17 cellular contexts compared by ENCODE assay signal in the genomic region with DNA sequence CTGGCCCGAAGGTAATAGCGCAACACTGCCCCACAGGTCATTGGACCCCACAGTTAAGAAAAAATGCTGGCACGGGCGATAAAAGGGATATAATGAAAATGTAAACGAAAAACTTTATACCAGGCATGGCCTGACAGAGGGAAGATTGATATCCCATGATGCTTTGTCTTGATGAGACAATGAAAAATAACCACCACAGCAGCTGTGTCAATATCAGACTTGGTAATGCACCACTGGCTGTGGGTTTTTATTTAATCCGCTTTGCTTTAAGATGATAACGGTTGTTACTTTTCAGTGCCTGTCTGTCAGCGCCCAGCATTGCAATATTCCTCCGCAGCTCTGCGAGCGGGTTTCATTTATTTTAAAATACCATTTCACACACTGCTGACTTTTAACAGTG.
DNase-seq lines count a peak whose midpoint lies in the region; ATAC-seq, FAIRE-seq and TF ChIP-seq lines count a peak whose summit lies in the region.
"Had no signal": no experiment of that assay in that cellular context is flagged by ENCODE, and none has a peak within 500 bp of the region (broad histone marks: within the 10 kb centered on the region; RNA-seq: fewer than 3 reads in every experiment).

No MANE protein-coding gene starts in this region.

- FAIRE-seq in H54 (lab: Jason Lieb, UNC) = no peak
- FAIRE-seq: endometrium had no signal

- H3K4me2 ChIP-seq in smooth muscle cell = peak overlapping the region; percentile 69

- 77% methylated on average over 11 of the region's 11 CpGs for WGBS in smooth muscle cell (ENCODE audit: low lambda C conversion rate)
- 33 to 37% methylated on average over 11 of the region's 11 CpGs for WGBS in esophagus squamous epithelium, 2 donors

- H3K36me3 ChIP-seq in endocrine pancreas (ENCODE audit: control insufficient read depth, insufficient read depth, low read length) (no peaks in the 10 kb centered on the region), smooth muscle cell (ENCODE audit: low read depth) (no peaks in the 10 kb centered on the region), esophagus squamous epithelium (no peaks in the 10 kb centered on the region)
- H3K36me3 ChIP-seq: heart right ventricle, right atrium auricular region, thyroid gland had no signal

- TF ChIP-seq CTCF in smooth muscle cell (IDR thresholded peaks at IDR 0.05; ENCODE audit: borderline replicate concordance, insufficient read depth, poor library complexity, severe bottlenecking) = no peak
- no peak for TF ChIP-seq CTCF in esophagus squamous epithelium (IDR thresholded peaks at IDR 0.05)

- no peaks in the 10 kb centered on the region for H3K36me3 Mint-ChIP-seq in activated T-helper 2 cell treated with anti-CD3 and anti-CD28 coated beads, Interferon-gamma antibody, Interleukin-2, Interleukin-4, amounts not matched to agents 10 μg/mL and 5 μg/mL and 100 μg/mL, durations not matched to agents 14 hours and 24 hours and 36 hours (ENCODE audit: low read depth)

- DNase-seq in NCI-H1105 treated with DMSO at 0.1 percent for 48 hours (lab: John Stamatoyannopoulos, UW) (peak; percentile 98), NCI-H510A treated with DMSO at 0.1 percent for 48 hours (lab: John Stamatoyannopoulos, UW) (peak; percentile 94), smooth muscle cell (lab: John Stamatoyannopoulos, UW; ENCODE audit: unreplicated experiment) (no peak), H54 (ENCODE audit: insufficient read length, low spot score) (no peak), esophagus squamous epithelium (lab: John Stamatoyannopoulos, UW) (no peak)
- no peak for DNase-seq in activated T-helper 2 cell treated with anti-CD3 and anti-CD28 coated beads, Interferon-gamma antibody, Interleukin-2, Interleukin-4, amounts not matched to agents 10 μg/mL and 5 μg/mL and 100 μg/mL, durations not matched to agents 14 hours and 24 hours and 36 hours (ENCODE audit: low spot score)
- DNase-seq: activated CD4-positive, CD25-positive, alpha-beta regulatory T cell; activated T-cell treated with anti-CD3 and anti-CD28 coated beads, Interleukin-2, amount 50 U/mL, for 1 hour; H9; heart right ventricle; mesendoderm; NCI-H226; thyroid gland had no signal

- H3K27me3 ChIP-seq in endocrine pancreas (ENCODE audit: control insufficient read depth, insufficient read depth, low read length) (no peaks in the 10 kb centered on the region), smooth muscle cell (ENCODE audit: low read depth) (no peaks in the 10 kb centered on the region), esophagus squamous epithelium (peaks cover 0 to 4% (median 0%) of the 10 kb centered on the region in 4 donors)
- H3K27me3 ChIP-seq: heart right ventricle, right atrium auricular region, thyroid gland had no signal

- ATAC-seq in GM21423 (IDR thresholded peaks at IDR 0.05; ENCODE audit: unreplicated experiment) = no peak
- ATAC-seq: heart right ventricle had no signal

- no peaks in the 10 kb centered on the region for H3K79me2 ChIP-seq in smooth muscle cell (ENCODE audit: low read depth)

- H3K4me3 ChIP-seq in endocrine pancreas (ENCODE audit: control insufficient read depth, insufficient read depth, low read length) (peak overlapping the region; percentile 60), smooth muscle cell (no peak overlapping the region), esophagus squamous epithelium (no peak overlapping the region)
- H3K4me3 ChIP-seq: heart right ventricle, right atrium auricular region, thyroid gland had no signal

- H3K27ac ChIP-seq in smooth muscle cell (ENCODE audit: low read depth) (no peak overlapping the region), esophagus squamous epithelium (no peak overlapping the region)
- H3K27ac ChIP-seq: heart right ventricle, right atrium auricular region, thyroid gland had no signal

- H3K9ac ChIP-seq in endocrine pancreas (ENCODE audit: control insufficient read depth, insufficient read depth, low read length) (no peak overlapping the region), smooth muscle cell (ENCODE audit: low read depth) (no peak overlapping the region)

- H3K4me3 Mint-ChIP-seq in activated T-helper 2 cell treated with anti-CD3 and anti-CD28 coated beads, Interferon-gamma antibody, Interleukin-2, Interleukin-4, amounts not matched to agents 10 μg/mL and 5 μg/mL and 100 μg/mL, durations not matched to agents 14 hours and 24 hours and 36 hours (ENCODE audit: low read depth) = no peak overlapping the region
- H3K4me3 Mint-ChIP-seq: H9 had no signal

- intact Hi-C loops in activated T-helper 2 cell treated with anti-CD3 and anti-CD28 coated beads, Interferon-gamma antibody, Interleukin-2, Interleukin-4, amounts not matched to agents 10 μg/mL and 5 μg/mL and 100 μg/mL, durations not matched to agents 14 hours and 24 hours and 36 hours (cut with micrococcal nuclease) = no loop called here
- intact Hi-C loops in esophagus squamous epithelium (cut with DNase I) = no loop called here

- no peaks in the 10 kb centered on the region for H3K4me1 Mint-ChIP-seq in activated T-helper 2 cell treated with anti-CD3 and anti-CD28 coated beads, Interferon-gamma antibody, Interleukin-2, Interleukin-4, amounts not matched to agents 10 μg/mL and 5 μg/mL and 100 μg/mL, durations not matched to agents 14 hours and 24 hours and 36 hours (ENCODE audit: low read depth)

- TF ChIP-seq POLR2A in H54 (IDR thresholded peaks at IDR 0.05; ENCODE audit: low read depth, low read length) (no peak), esophagus squamous epithelium (IDR thresholded peaks at IDR 0.05) (no peak)

- H3K9me3 Mint-ChIP-seq in activated T-helper 2 cell treated with anti-CD3 and anti-CD28 coated beads, Interferon-gamma antibody, Interleukin-2, Interleukin-4, amounts not matched to agents 10 μg/mL and 5 μg/mL and 100 μg/mL, durations not matched to agents 14 hours and 24 hours and 36 hours = no peaks in the 10 kb centered on the region
- H3K9me3 Mint-ChIP-seq: H9 had no signal

- H3K4me1 ChIP-seq in endocrine pancreas (ENCODE audit: control insufficient read depth, insufficient read depth, low read length) (peaks cover 6% of the 10 kb centered on the region), smooth muscle cell (ENCODE audit: low read depth) (no peaks in the 10 kb centered on the region), esophagus squamous epithelium (peaks cover 0 to 9% (median 0%) of the 10 kb centered on the region in 3 donors)
- H3K4me1 ChIP-seq: heart right ventricle, right atrium auricular region, thyroid gland had no signal

- H3K27me3 Mint-ChIP-seq in activated T-helper 2 cell treated with anti-CD3 and anti-CD28 coated beads, Interferon-gamma antibody, Interleukin-2, Interleukin-4, amounts not matched to agents 10 μg/mL and 5 μg/mL and 100 μg/mL, durations not matched to agents 14 hours and 24 hours and 36 hours (ENCODE audit: low read depth) = no peaks in the 10 kb centered on the region

- no peaks in the 10 kb centered on the region for H4K20me1 ChIP-seq in smooth muscle cell (ENCODE audit: low read depth)

- no peaks in the 10 kb centered on the region for H3F3A ChIP-seq in smooth muscle cell (ENCODE audit: low read depth)

- no peak overlapping the region for H3K27ac Mint-ChIP-seq in activated T-helper 2 cell treated with anti-CD3 and anti-CD28 coated beads, Interferon-gamma antibody, Interleukin-2, Interleukin-4, amounts not matched to agents 10 μg/mL and 5 μg/mL and 100 μg/mL, durations not matched to agents 14 hours and 24 hours and 36 hours
- H3K27ac Mint-ChIP-seq: H9 had no signal

- H3K9me3 ChIP-seq in endocrine pancreas (ENCODE audit: control insufficient read depth, low read length) = no peaks in the 10 kb centered on the region
- no peaks in the 10 kb centered on the region for H3K9me3 ChIP-seq in smooth muscle cell (replicated peaks; ENCODE audit: low read depth)
- H3K9me3 ChIP-seq in esophagus squamous epithelium = no peaks in the 10 kb centered on the region
- H3K9me3 ChIP-seq: heart right ventricle, right atrium auricular region, thyroid gland had no signal

- H2AFZ ChIP-seq in smooth muscle cell (ENCODE audit: low read depth) = no peak overlapping the region

Comparison
In these comparisons a context has a peak if more than half of its experiments do, and no peak if none do; other contexts are left out.
1. DNase-seq: peak in NCI-H1105 treated with DMSO at 0.1 percent for 48 hours (single experiment) and NCI-H510A treated with DMSO at 0.1 percent for 48 hours (single experiment); none in smooth muscle cell (single experiment), activated T-helper 2 cell treated with anti-CD3 and anti-CD28 coated beads, Interferon-gamma antibody, Interleukin-2, Interleukin-4, amounts not matched to agents 10 μg/mL and 5 μg/mL and 100 μg/mL, durations not matched to agents 14 hours and 24 hours and 36 hours (single experiment), H54 (single experiment) and esophagus squamous epithelium (single experiment).